In the genomic region with DNA sequence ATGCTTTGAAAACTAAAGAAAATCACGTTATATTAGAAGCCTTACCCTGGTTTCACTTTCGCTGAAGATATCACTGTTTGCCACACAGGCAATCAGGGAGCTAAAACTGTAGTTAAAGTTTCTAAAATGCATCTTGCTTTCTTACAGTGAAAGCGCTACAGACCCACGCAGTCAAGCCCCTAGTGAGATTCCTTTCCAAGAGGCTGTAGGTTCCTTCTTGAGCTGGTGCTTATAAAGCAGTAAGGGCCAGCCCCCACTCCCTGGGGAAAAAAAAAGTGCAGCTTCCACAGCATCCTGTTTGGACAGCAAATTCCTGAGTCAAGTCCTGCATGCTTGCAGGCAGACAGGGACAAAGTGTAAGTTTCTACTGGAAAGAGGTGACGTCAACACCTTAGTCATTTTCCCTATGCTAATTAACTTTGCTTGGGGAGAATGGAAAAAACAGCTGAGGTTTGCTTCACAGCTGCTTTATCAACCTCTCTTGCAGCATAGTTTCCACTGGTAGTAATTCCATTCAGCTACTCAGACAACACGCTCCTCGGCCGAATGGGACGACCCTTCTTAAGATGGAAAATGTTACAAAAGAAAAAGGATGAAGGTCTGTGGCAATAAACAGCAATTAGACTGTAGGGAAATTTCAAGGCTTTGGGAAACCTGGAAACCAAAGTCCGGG, we compare ENCODE assay signal across 8 cellular contexts. TPM values are rescaled to one million over a fixed set of nuclear protein-coding genes. Genes with fewer than 3 reads are reported as not detected.
DNase-seq lines count a peak whose midpoint lies in the region; ATAC-seq and TF ChIP-seq lines count a peak whose summit lies in the region.

No MANE protein-coding gene starts in this region.

- in situ Hi-C loops in mammary epithelial cell (cut with MboI; ENCODE audit: low sequenced_read_pairs in 2 of 2) = no loop called here

- peak overlapping the region; percentile 53 for H3K4me3 ChIP-seq in AG09309 (ENCODE audit: control insufficient read depth, low read depth, low read length)
- H3K4me3 ChIP-seq in mammary epithelial cell (replicated peaks in 1 of 3; ENCODE audit: insufficient read depth in 1 of 3, low read depth in 2 of 3, low read length in 3 of 3) = peak overlapping the region; percentile 51 to 81 (median 65)
- H3K4me3 ChIP-seq in skeletal muscle tissue (ENCODE audit: low read length in 3 of 3) = peak overlapping the region; percentile 62 to 68 (median 65)

- H3K9ac ChIP-seq in mammary epithelial cell (ENCODE audit: insufficient read depth, low read length) = peak overlapping the region; percentile 98
- peak overlapping the region; percentile 62 to 73 (median 70) for H3K9ac ChIP-seq in skeletal muscle tissue (ENCODE audit: low read depth in 1 of 3, low read length in 3 of 3)

- H3K27me3 ChIP-seq in mammary epithelial cell (ENCODE audit: insufficient read depth, low read length) = no peaks in the 10 kb centered on the region
- no peaks in the 10 kb centered on the region for H3K27me3 ChIP-seq in skeletal muscle tissue (ENCODE audit: control insufficient read depth in 3 of 3, insufficient read depth in 3 of 3, low read length in 3 of 3)

- H3K27ac ChIP-seq in RWPE1 = peak overlapping the region; percentile 66; the same call in 1 of the 2 replicates
- peak overlapping the region; percentile 99 for H3K27ac ChIP-seq in mammary epithelial cell (ENCODE audit: insufficient read depth, low read depth, low read length)
- peak overlapping the region; percentile 87 for H3K27ac ChIP-seq in skeletal muscle tissue (ENCODE audit: low read depth, low read length)

- ATAC-seq in GM21619 (IDR thresholded peaks at IDR 0.05; ENCODE audit: unreplicated experiment) = peak; percentile 52

- POLR2A ChIA-PET in RWPE1 (lab: Yijun Ruan, JAX; ENCODE audit: low non-redundant PET) = interaction anchor here (0.5 to 0.6 kb wide), 2 partner anchors 16 to 153 kb away, joined by 3 to 4 read pairs; no protein-coding TSS in a partner anchor

- H3K4me2 ChIP-seq in mammary epithelial cell (ENCODE audit: insufficient read depth, low read depth, low read length) = peak overlapping the region; percentile 83

- no TSS peak for BruUV-seq in mammary epithelial cell (replicated peaks; lab: Mats Ljungman, UMichigan)

- dilution Hi-C loops in mammary epithelial cell (cut with HindIII; ENCODE audit: low sequenced_read_pairs) = no loop called here

- WGBS in mammary epithelial cell (ENCODE audit: low coverage, missing lambda C conversion rate) = 4% methylated on average over 10 of the region's 10 CpGs

- no peak for TF ChIP-seq CTCF in AG09309 (IDR thresholded peaks at IDR 0.05; ENCODE audit: control insufficient read depth, insufficient read depth, low read depth, low read length, missing control alignments)
- no peak for TF ChIP-seq CTCF in RWPE1 (conservative IDR thresholded peaks at IDR 0.05; ENCODE audit: low read depth)
- no peak for TF ChIP-seq CTCF in mammary epithelial cell (conservative IDR thresholded peaks at IDR 0.05 in 1 of 2, IDR thresholded peaks at IDR 0.05 in 1 of 2; ENCODE audit: extremely low read depth in 1 of 2, insufficient read depth in 1 of 2, low read depth in 1 of 2, low read length in 2 of 2)

- CTCF ChIA-PET in RWPE1 (lab: Yijun Ruan, JAX) = interaction anchor here (0.6 to 1.0 kb wide), 3 partner anchors 76 to 595 kb away, joined by 3 read pairs; no protein-coding TSS in a partner anchor
- CTCF ChIA-PET in mammary epithelial cell (lab: Charles Lee; ENCODE audit: low non-redundant PET) = interaction anchor here (0.5 to 0.6 kb wide), 5 partner anchors 16 to 562 kb away, joined by 3 to 4 read pairs (median 3); no protein-coding TSS in a partner anchor

- H3K36me3 ChIP-seq in mammary epithelial cell (ENCODE audit: insufficient read depth, low read length) = no peaks in the 10 kb centered on the region
- H3K36me3 ChIP-seq in skeletal muscle tissue (ENCODE audit: control insufficient read depth in 3 of 3, insufficient read depth in 3 of 3, low read length in 3 of 3) = peaks cover 3 to 9% (median 6%) of the 10 kb centered on the region in 3 donors

- intact Hi-C loops in mammary epithelial cell (cut with micrococcal nuclease) = loop anchor here (1.0 to 5.0 kb wide), 3 partner anchors 19 to 76 kb away; no protein-coding TSS in a partner anchor

- peak overlapping the region; percentile 67 for H2AFZ ChIP-seq in mammary epithelial cell (ENCODE audit: low read depth, low read length)

- H4K20me1 ChIP-seq in mammary epithelial cell (ENCODE audit: insufficient read depth, low read length) = no peaks in the 10 kb centered on the region

- H3K79me2 ChIP-seq in mammary epithelial cell (ENCODE audit: insufficient read depth, low read length) = peaks cover 9% of the 10 kb centered on the region

- H3K9me3 ChIP-seq in mammary epithelial cell (replicated peaks; ENCODE audit: insufficient read depth, low read length) (no peaks in the 10 kb centered on the region), skeletal muscle tissue (ENCODE audit: control insufficient read depth in 3 of 3, low read length in 3 of 3) (no peaks in the 10 kb centered on the region)

- H3K4me1 ChIP-seq in mammary epithelial cell (ENCODE audit: insufficient read depth, low read length) (peaks cover 18% of the 10 kb centered on the region), skeletal muscle tissue (ENCODE audit: control insufficient read depth in 3 of 3, insufficient read depth in 3 of 3, low read length in 3 of 3) (peaks cover 10 to 22% (median 14%) of the 10 kb centered on the region in 3 donors)

- DNase-seq in AG09309 (ENCODE audit: low read depth) (peak; percentile 100), RWPE1 (ENCODE audit: low spot score) (peak; percentile 91), mammary epithelial cell (peak; percentile 98), inferior parietal cortex (ENCODE audit: extremely low spot score) (peak; percentile 61), NCI-H1930 (lab: John Stamatoyannopoulos, UW) (no peak), HuH-7.5 (ENCODE audit: low spot score) (no peak)

RNA-seq across cellular contexts. Expression of a gene that starts 14.7 kb away (rescaled TPM):
- total RNA-seq in mammary epithelial cell (under 1 TPM; 0.19 to 0.33 TPM), skeletal muscle tissue (0.52 TPM)
- 0.08 TPM for polyA plus RNA-seq in mammary epithelial cell
- polyA minus RNA-seq in mammary epithelial cell = not detected

Comparison
In these comparisons a context has a peak if more than half of its experiments do, and no peak if none do; other contexts are left out.
1. DNase-seq: peak in AG09309 (single experiment), RWPE1 (single experiment), mammary epithelial cell (single experiment) and inferior parietal cortex (single experiment); none in NCI-H1930 (0 of 2) and HuH-7.5 (single experiment).
2. Peak in every context shown above with its lines, with median percentiles within 50 percentile points of each other: H3K4me3 ChIP-seq and H3K27ac ChIP-seq.